8 cellular contexts compared by ENCODE assay signal in the genomic region with DNA sequence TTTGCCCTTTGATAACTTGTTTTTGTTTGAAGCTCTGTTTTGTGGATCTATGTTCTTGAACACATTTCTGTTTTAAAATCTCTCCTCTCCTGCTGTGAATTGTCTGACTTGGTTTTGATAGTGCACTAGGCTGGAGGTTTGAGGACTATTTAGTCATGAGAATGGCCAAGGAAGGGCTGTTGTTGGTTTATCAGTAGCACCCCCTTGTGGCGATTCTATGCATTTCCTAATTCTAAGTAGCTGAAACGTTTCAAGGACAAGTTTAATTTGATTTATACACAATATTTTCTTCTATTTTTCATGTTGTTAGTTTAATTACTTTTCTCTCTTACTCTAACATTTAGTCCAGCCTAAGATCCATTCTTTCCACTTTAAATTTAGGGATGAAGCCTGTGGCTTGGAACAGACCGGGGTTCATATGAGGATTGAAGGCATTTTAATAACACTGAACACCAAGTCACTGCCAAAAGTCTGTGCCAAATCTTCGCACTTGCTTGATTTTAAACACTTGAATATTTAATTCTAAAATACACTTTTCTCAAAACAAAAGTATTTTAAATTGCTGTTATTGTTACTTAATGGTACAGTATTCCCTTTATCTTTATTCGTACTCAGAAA.
DNase-seq lines count a peak whose midpoint lies in the region; ATAC-seq, FAIRE-seq and TF ChIP-seq lines count a peak whose summit lies in the region.

No MANE protein-coding gene starts in this region.

- peak; percentile 62 for DNase-seq in A172 (ENCODE audit: low spot score)
- DNase-seq in EL = peak; percentile 69
- peak; percentile 90 for DNase-seq in Karpas-422
- peak; percentile 37 for DNase-seq in RCC 7860 (ENCODE audit: low spot score)
- DNase-seq in lung (ENCODE audit: low spot score) = no peak

- H3K9me2 ChIP-seq in Karpas-422 (replicated peaks; ENCODE audit: insufficient read depth, low read length) = no peaks in the 10 kb centered on the region

- H3K4me3 ChIP-seq in Karpas-422 (ENCODE audit: low read length) (no peak overlapping the region), lung (no peak overlapping the region)

- peak; percentile 59 for FAIRE-seq in RCC 7860 (lab: Jason Lieb, UNC)
- peak; percentile 33 for FAIRE-seq in colon (lab: Jason Lieb, UNC)

- H4K20me1 ChIP-seq in Karpas-422 (ENCODE audit: insufficient read depth, low read depth, low read length) = no peaks in the 10 kb centered on the region

- H3K27ac ChIP-seq in Karpas-422 (ENCODE audit: low read length) (no peak overlapping the region), lung (ENCODE audit: low read depth in 1 of 2, low read length in 1 of 2) (no peak overlapping the region)

- H3K4me1 ChIP-seq in Karpas-422 (ENCODE audit: low read length) = peaks cover 10% of the 10 kb centered on the region
- no peaks in the 10 kb centered on the region for H3K4me1 ChIP-seq in lung (ENCODE audit: control insufficient read depth in 2 of 2, insufficient read depth in 2 of 2, low read length in 2 of 2)

- H3K4me2 ChIP-seq in Karpas-422 (ENCODE audit: low read depth, low read length, poor library complexity, severe bottlenecking) = no peak overlapping the region

- ATAC-seq in GM21825 (IDR thresholded peaks at IDR 0.05; ENCODE audit: unreplicated experiment) (peak; percentile 65), lung (ENCODE audit: insufficient read depth, low FRiP score) (no peak), GM19324 (IDR thresholded peaks at IDR 0.05; ENCODE audit: low FRiP score, unreplicated experiment) (no peak)

- no peaks in the 10 kb centered on the region for H3K79me2 ChIP-seq in Karpas-422 (ENCODE audit: low read length)

- TF ChIP-seq CTCF in lung (IDR thresholded peaks at IDR 0.05; ENCODE audit: control extremely low read depth, extremely low read depth) = peak; percentile 40

- WGBS in lung, 2 donors = 42 to 45% methylated on average over 5 of the region's 5 CpGs

- H3K36me3 ChIP-seq in Karpas-422 (ENCODE audit: insufficient read depth, low read length) (no peaks in the 10 kb centered on the region), lung (ENCODE audit: control insufficient read depth in 2 of 2, insufficient read depth in 2 of 2, low read length in 2 of 2) (no peaks in the 10 kb centered on the region)

- H3K27me3 ChIP-seq in Karpas-422 (ENCODE audit: low read length) (no peaks in the 10 kb centered on the region), lung (ENCODE audit: control insufficient read depth, insufficient read depth) (no peaks in the 10 kb centered on the region)

- H3K9ac ChIP-seq in Karpas-422 (ENCODE audit: low read length) = no peak overlapping the region

- H2AFZ ChIP-seq in Karpas-422 (ENCODE audit: low read length) = no peak overlapping the region

- H3K9me3 ChIP-seq in Karpas-422 (ENCODE audit: low read length) (no peaks in the 10 kb centered on the region), lung (ENCODE audit: control insufficient read depth in 2 of 2, insufficient read depth in 1 of 2, low read length in 1 of 2) (no peaks in the 10 kb centered on the region)
